Comparison of ENCODE assay signal across 8 cellular contexts in genomic region chr3:14633819-14634424, GRCh38. TPM values are rescaled to one million over a fixed set of nuclear protein-coding genes. Genes with fewer than 3 reads are reported as not detected.
DNase-seq lines count a peak whose midpoint lies in the region; ATAC-seq and TF ChIP-seq lines count a peak whose summit lies in the region.

No MANE protein-coding gene starts in this region.

- DNase-seq in CD1c-positive myeloid dendritic cell (ENCODE audit: extremely low spot score): peak; percentile 67
- peak; percentile 61 for DNase-seq in H4 (ENCODE audit: low spot score)
- peak; percentile 31 to 34 for DNase-seq in SHP77 (lab: John Stamatoyannopoulos, UW)
- peak; percentile 87 for DNase-seq in activated effector memory CD4-positive, alpha-beta T cell treated with anti-CD3 and anti-CD28 coated beads, Interleukin-2, amount 50 U/mL, for 16 hours
- DNase-seq in cardiac muscle cell (ENCODE audit: low read depth in 1 of 2, low spot score in 1 of 2): peak; percentile 73 to 85
- DNase-seq in spleen: peak; percentile 89

- intact Hi-C loops in spleen (cut with DNase I; ENCODE audit: low total_unique reads): no loop called here

- no peak for ATAC-seq in GM19328 (IDR thresholded peaks at IDR 0.05; ENCODE audit: unreplicated experiment)
- no peak for ATAC-seq in HG03108 (IDR thresholded peaks at IDR 0.05; ENCODE audit: unreplicated experiment)

- peaks cover 22% of the 10 kb centered on the region for H3K27me3 ChIP-seq in cardiac muscle cell
- peaks cover 0 to 54% (median 8%) of the 10 kb centered on the region in 7 donors for H3K27me3 ChIP-seq in spleen (replicated peaks in 1 of 7)

- TF ChIP-seq POLR2A in spleen (IDR thresholded peaks at IDR 0.05): no peak

- TF ChIP-seq CTCF in cardiac muscle cell (IDR thresholded peaks at IDR 0.05; ENCODE audit: low read depth, low read length) (peak; percentile 79), spleen (IDR thresholded peaks at IDR 0.05 in 8 of 11, conservative IDR thresholded peaks at IDR 0.05 in 3 of 11) (peak; percentile 39 to 91 (median 76))

- H3K4me1 ChIP-seq in cardiac muscle cell (ENCODE audit: low read depth) (no peaks in the 10 kb centered on the region), spleen (no peaks in the 10 kb centered on the region)

- H3K36me3 ChIP-seq in cardiac muscle cell (no peaks in the 10 kb centered on the region), spleen (no peaks in the 10 kb centered on the region)

- H3K27ac ChIP-seq in cardiac muscle cell (no peak overlapping the region), spleen (no peak overlapping the region)

- H3K4me3 ChIP-seq in cardiac muscle cell (no peak overlapping the region), spleen (no peak overlapping the region)

- H3K9me3 ChIP-seq in cardiac muscle cell (ENCODE audit: low read depth) (no peaks in the 10 kb centered on the region), spleen (no peaks in the 10 kb centered on the region)

- WGBS in spleen, 5 donors: 31 to 36% (median 34%) methylated on average over 8 of the region's 8 CpGs

RNA-seq across cellular contexts. Expression of gene CCDC174, which starts 17.6 kb away (rescaled TPM):
- 7.7 and 18.6 TPM in 2 replicates for total RNA-seq in H4 (2014; rRNA removed; shearing (Covaris generic))
- 11.7 and 18.6 TPM in 2 replicates for total RNA-seq in cardiac muscle cell
- polyA plus RNA-seq in cardiac muscle cell: 19.2 and 20.2 TPM in 2 replicates
- total RNA-seq in spleen: 10 to 100 TPM; 26.2 to 41.0 (median 31.0) TPM
- 10 to 100 TPM; 14.0 to 20.0 (median 14.4) TPM for polyA plus RNA-seq in spleen

RNA-seq across cellular contexts. Expression of gene C3orf20, which starts 41.0 kb away (rescaled TPM):
- total RNA-seq in H4 (2014; rRNA removed; shearing (Covaris generic)): not detected in 2 replicates
- total RNA-seq in cardiac muscle cell: 0.21 and 0.92 TPM in 2 replicates
- polyA plus RNA-seq in cardiac muscle cell: not detected in 2 replicates
- 1 to 10 TPM in 1 of 7 donors, under 1 TPM in 6; 0.17 to 1.1 (median 0.30) TPM for total RNA-seq in spleen
- not detected for polyA plus RNA-seq in spleen

Comparison
In these comparisons a context has a peak if more than half of its experiments do, and no peak if none do; other contexts are left out.
1. DNase-seq: peak in every context shown above with its lines; median percentile 89 in spleen; 87 in activated effector memory CD4-positive, alpha-beta T cell treated with anti-CD3 and anti-CD28 coated beads, Interleukin-2, amount 50 U/mL, for 16 hours; 79 in cardiac muscle cell; 67 in CD1c-positive myeloid dendritic cell; 61 in H4; 32 in SHP77.